ENCODE assay signal across 19 cellular contexts in the genomic region with DNA sequence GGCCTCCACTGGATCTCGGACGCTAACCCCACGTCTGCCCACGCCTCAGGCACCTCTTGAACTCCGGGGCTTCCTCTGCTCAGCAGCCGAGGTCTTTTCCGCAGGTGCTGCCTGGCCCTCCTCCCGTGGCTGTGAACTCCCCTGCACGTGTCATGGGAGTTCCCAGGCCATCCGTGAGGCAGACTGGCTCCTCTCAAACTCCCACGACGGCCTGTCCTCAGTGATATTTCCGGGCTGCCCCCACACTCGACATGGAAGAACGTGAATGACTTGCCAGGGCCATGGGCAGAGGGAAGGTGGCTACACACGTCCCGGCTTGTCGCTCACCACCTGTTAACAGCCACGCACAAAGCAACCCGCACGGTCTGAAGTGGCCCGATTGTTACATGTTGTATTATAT.
"Had no signal": no experiment of that assay in that cellular context is flagged by ENCODE, and none has a peak within 500 bp of the region (broad histone marks: within the 10 kb centered on the region; RNA-seq: fewer than 3 reads in every experiment).

No MANE protein-coding gene starts in this region.

- H3K27ac Mint-ChIP-seq: effector memory CD8-positive, alpha-beta T cell; memory B cell; naive thymus-derived CD4-positive, alpha-beta T cell; nephron; progenitor cell of endocrine pancreas; stimulated activated effector memory CD8-positive, alpha-beta T cell treated with anti-CD3 and anti-CD28 coated beads, Interleukin-12 subunit alpha, Interleukin-12 subunit beta, amount 100 ng/mL, for 72 hours; type B pancreatic cell had no signal

- H3K36me3 Mint-ChIP-seq: memory B cell; naive thymus-derived CD4-positive, alpha-beta T cell; stimulated activated effector memory CD8-positive, alpha-beta T cell treated with anti-CD3 and anti-CD28 coated beads, Interleukin-12 subunit alpha, Interleukin-12 subunit beta, amount 100 ng/mL, for 72 hours had no signal

- DNase-seq: dermis blood vessel endothelial cell; effector memory CD8-positive, alpha-beta T cell; heart right ventricle; hippocampal formation; midbrain; naive thymus-derived CD4-positive, alpha-beta T cell; right lobe of liver; stimulated activated CD4-positive, alpha-beta T cell treated with anti-CD3 and anti-CD28 coated beads, Interleukin-12 subunit alpha, Interleukin-12 subunit beta, amount 100 ng/mL, for 4 hours; stimulated activated CD4-positive, alpha-beta T cell treated with anti-CD3 and anti-CD28 coated beads, Interleukin-1b, Interleukin-23, amount 100 ng/mL, for 48 hours; stimulated activated CD4-positive, alpha-beta T cell treated with anti-CD3 and anti-CD28 coated beads, Interleukin-4, amount 100 ng/mL, for 1 hour; stimulated activated naive CD8-positive, alpha-beta T cell treated with anti-CD3 and anti-CD28 coated beads, Interleukin-15, Interleukin-2, amounts not matched to agents 100 U/mL and 50 U/mL, for 24 hours; substantia nigra; testis; tibial artery had no signal

- H3K27me3 Mint-ChIP-seq: progenitor cell of endocrine pancreas had no signal

- H3K4me3 Mint-ChIP-seq: effector memory CD8-positive, alpha-beta T cell; memory B cell; naive thymus-derived CD4-positive, alpha-beta T cell; nephron; stimulated activated effector memory CD8-positive, alpha-beta T cell treated with anti-CD3 and anti-CD28 coated beads, Interleukin-12 subunit alpha, Interleukin-12 subunit beta, amount 100 ng/mL, for 72 hours; type B pancreatic cell had no signal

- H3K4me1 Mint-ChIP-seq: nephron had no signal

- H3K9me3 Mint-ChIP-seq: effector memory CD8-positive, alpha-beta T cell; memory B cell; nephron; stimulated activated effector memory CD8-positive, alpha-beta T cell treated with anti-CD3 and anti-CD28 coated beads, Interleukin-12 subunit alpha, Interleukin-12 subunit beta, amount 100 ng/mL, for 72 hours; type B pancreatic cell had no signal

- ATAC-seq: effector memory CD8-positive, alpha-beta T cell; heart right ventricle; naive thymus-derived CD4-positive, alpha-beta T cell; stimulated activated effector memory CD8-positive, alpha-beta T cell treated with anti-CD3 and anti-CD28 coated beads, Interleukin-12 subunit alpha, Interleukin-12 subunit beta, amount 100 ng/mL, for 72 hours; stimulated activated naive CD8-positive, alpha-beta T cell treated with anti-CD3 and anti-CD28 coated beads, Interleukin-15, Interleukin-2, amounts not matched to agents 100 U/mL and 50 U/mL, for 24 hours had no signal
